8 cellular contexts compared by ENCODE assay signal in the genomic region with DNA sequence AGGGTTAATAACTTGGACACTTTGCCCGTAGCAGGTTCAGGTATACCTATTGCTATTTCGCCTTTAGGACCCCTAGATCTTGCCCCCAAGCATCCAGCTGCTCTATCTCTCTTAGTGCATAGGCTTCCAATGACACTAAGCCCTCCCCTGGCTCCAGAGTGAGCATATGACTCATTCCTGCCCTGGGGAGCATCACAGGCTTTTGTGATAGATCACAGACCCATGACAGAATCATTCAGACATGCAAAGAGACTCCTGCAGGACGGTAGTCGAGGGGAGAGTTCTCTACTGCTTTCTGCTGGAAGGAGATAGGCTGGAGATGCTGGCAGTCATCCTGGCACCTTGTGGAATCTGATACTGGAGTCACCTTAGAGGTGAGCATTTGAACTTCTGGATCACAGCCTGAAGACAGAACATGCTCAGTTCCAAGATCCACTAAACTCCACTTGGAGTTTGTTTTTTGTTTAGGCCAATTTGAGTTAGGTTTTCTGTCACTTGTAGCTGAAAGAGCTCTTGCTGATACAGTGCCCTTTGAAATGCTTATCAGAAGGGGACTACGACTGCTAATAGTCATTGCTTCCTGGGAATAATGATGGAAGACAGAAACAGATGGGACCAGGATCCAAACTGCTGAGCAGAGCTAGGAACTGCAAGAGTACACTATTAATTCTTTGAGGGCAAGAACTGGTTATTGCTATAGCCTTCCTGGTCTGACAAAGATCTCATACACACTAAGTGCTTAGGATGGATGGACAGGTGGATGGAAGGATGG. TPM values are rescaled to one million over a fixed set of nuclear protein-coding genes. Genes with fewer than 3 reads are reported as not detected.
DNase-seq lines count a peak whose midpoint lies in the region; ATAC-seq and TF ChIP-seq lines count a peak whose summit lies in the region.

No MANE protein-coding gene starts in this region.

- no peaks in the 10 kb centered on the region for H3K27me3 Mint-ChIP-seq in endodermal cell (ENCODE audit: insufficient read depth)

- no peak overlapping the region for H3K4me3 Mint-ChIP-seq in endodermal cell

- no peak for TF ChIP-seq CTCF in endodermal cell (conservative IDR thresholded peaks at IDR 0.05)

- H3K27ac ChIP-seq in SJSA1 (no peak overlapping the region), endodermal cell (ENCODE audit: low read depth, low read length) (no peak overlapping the region), muscle layer of duodenum (ENCODE audit: low read length) (peak overlapping the region; percentile 46)

- H3K27me3 ChIP-seq in SJSA1 (replicated peaks) (no peaks in the 10 kb centered on the region), endodermal cell (ENCODE audit: control insufficient read depth, insufficient read depth, low read length, poor library complexity, severe bottlenecking) (no peaks in the 10 kb centered on the region), muscle layer of duodenum (ENCODE audit: low read depth, low read length) (no peaks in the 10 kb centered on the region)

- no peaks in the 10 kb centered on the region for H3K36me3 ChIP-seq in SJSA1
- no peaks in the 10 kb centered on the region for H3K36me3 ChIP-seq in endodermal cell (ENCODE audit: control insufficient read depth, insufficient read depth, low read length)
- H3K36me3 ChIP-seq in muscle layer of duodenum (ENCODE audit: control insufficient read depth in 1 of 2, insufficient read depth in 2 of 2, low read length in 2 of 2), result peaks cover 0 to 5% of the 10 kb centered on the region in 2 donors

- WGBS in endodermal cell (ENCODE audit: insufficient coverage in 1 of 2, insufficient read length in 1 of 2), 2 experiments, result 20 to 22% methylated on average over 3 to 5 of the region's 5 CpGs

- no peak overlapping the region for H3K9ac ChIP-seq in endodermal cell (ENCODE audit: extremely low read depth, low read length, poor library complexity, severe bottlenecking)

- peaks cover 18% of the 10 kb centered on the region for H3K4me1 Mint-ChIP-seq in endodermal cell

- H3K4me3 ChIP-seq in SJSA1, result no peak overlapping the region
- no peak overlapping the region for H3K4me3 ChIP-seq in endodermal cell (ENCODE audit: low read length)
- H3K4me3 ChIP-seq in muscle layer of duodenum (ENCODE audit: low read depth in 1 of 2, low read length in 2 of 2), result no peak overlapping the region

- H3K27ac Mint-ChIP-seq in endodermal cell, result peak overlapping the region; percentile 33

- DNase-seq in DMS53 treated with DMSO at 0.1 percent for 48 hours (lab: John Stamatoyannopoulos, UW; ENCODE audit: unreplicated experiment) (peak; percentile 80), SJSA1 (ENCODE audit: low read depth in 1 of 2, low spot score in 2 of 2) (peak; percentile 67 to 81), endodermal cell (peak; percentile 93), NCI-H1092 (lab: John Stamatoyannopoulos, UW) (no peak), midbrain (lab: John Stamatoyannopoulos, UW) (no peak)

- H3K9me3 Mint-ChIP-seq in endodermal cell, result no peaks in the 10 kb centered on the region

- no peaks in the 10 kb centered on the region for H3K36me3 Mint-ChIP-seq in endodermal cell (ENCODE audit: low read depth)

- ATAC-seq in GM19397 (IDR thresholded peaks at IDR 0.05; ENCODE audit: unreplicated experiment), result peak; percentile 77
- ATAC-seq in HG03442 (IDR thresholded peaks at IDR 0.05; ENCODE audit: unreplicated experiment), result peak; percentile 94

- no peaks in the 10 kb centered on the region for H3K9me3 ChIP-seq in SJSA1 (replicated peaks)
- no peaks in the 10 kb centered on the region for H3K9me3 ChIP-seq in endodermal cell (ENCODE audit: control insufficient read depth, low read length)
- H3K9me3 ChIP-seq in muscle layer of duodenum (ENCODE audit: control insufficient read depth in 1 of 2, low read length in 2 of 2), result no peaks in the 10 kb centered on the region

- H3K4me1 ChIP-seq in SJSA1 (replicated peaks) (peaks cover 23% of the 10 kb centered on the region), endodermal cell (ENCODE audit: control insufficient read depth, insufficient read depth, low read length) (peaks cover 4% of the 10 kb centered on the region), muscle layer of duodenum (ENCODE audit: control insufficient read depth in 1 of 2, insufficient read depth in 2 of 2, low read length in 2 of 2) (peaks cover 24 to 40% of the 10 kb centered on the region in 2 donors)

RNA-seq across cellular contexts. Expression of gene LYSMD2, which starts 11.0 kb away (rescaled TPM):
- 11.2 and 11.5 TPM in 2 replicates for total RNA-seq in SJSA1 (2014; rRNA removed; shearing (Covaris generic))
- 1 to 10 TPM in 1 of 2 donors, under 1 TPM in 1; 0.80 to 1.5 TPM for total RNA-seq in endodermal cell
- 0.36 TPM for polyA plus RNA-seq in endodermal cell (2013, experiment 1 of 2)
- 0.37 TPM for polyA plus RNA-seq in endodermal cell (2013, experiment 2 of 2)

RNA-seq across cellular contexts. Expression of gene TMOD2, which starts 24.9 kb away (rescaled TPM):
- total RNA-seq in SJSA1 (2014; rRNA removed; shearing (Covaris generic)), result 2.5 and 4.3 TPM in 2 replicates
- 1 to 10 TPM; 2.1 to 2.5 TPM for total RNA-seq in endodermal cell
- polyA plus RNA-seq in endodermal cell (2013, experiment 1 of 2), result 2.8 TPM
- polyA plus RNA-seq in endodermal cell (2013, experiment 2 of 2), result 2.8 TPM

RNA-seq across cellular contexts. Expression of gene SCG3, which starts 45.2 kb away (rescaled TPM):
- not detected in 2 replicates for total RNA-seq in SJSA1 (2014; rRNA removed; shearing (Covaris generic))
- 10 to 100 TPM; 10.0 to 18.3 TPM for total RNA-seq in endodermal cell
- 13.2 TPM for polyA plus RNA-seq in endodermal cell (2013, experiment 1 of 2)
- polyA plus RNA-seq in endodermal cell (2013, experiment 2 of 2), result 12.6 TPM

Comparison
In these comparisons a context has a peak if more than half of its experiments do, and no peak if none do; other contexts are left out.
1. DNase-seq: peak in DMS53 treated with DMSO at 0.1 percent for 48 hours (single experiment), SJSA1 (2 of 2) and endodermal cell (single experiment); none in NCI-H1092 (single experiment) and midbrain (single experiment).
2. RNA of gene SCG3, which starts 45.2 kb away (total RNA-seq): 10.0 to 18.3 TPM in endodermal cell; not detected in SJSA1; every median in the first group is over 10 times any median in the second.